In the genomic region with DNA sequence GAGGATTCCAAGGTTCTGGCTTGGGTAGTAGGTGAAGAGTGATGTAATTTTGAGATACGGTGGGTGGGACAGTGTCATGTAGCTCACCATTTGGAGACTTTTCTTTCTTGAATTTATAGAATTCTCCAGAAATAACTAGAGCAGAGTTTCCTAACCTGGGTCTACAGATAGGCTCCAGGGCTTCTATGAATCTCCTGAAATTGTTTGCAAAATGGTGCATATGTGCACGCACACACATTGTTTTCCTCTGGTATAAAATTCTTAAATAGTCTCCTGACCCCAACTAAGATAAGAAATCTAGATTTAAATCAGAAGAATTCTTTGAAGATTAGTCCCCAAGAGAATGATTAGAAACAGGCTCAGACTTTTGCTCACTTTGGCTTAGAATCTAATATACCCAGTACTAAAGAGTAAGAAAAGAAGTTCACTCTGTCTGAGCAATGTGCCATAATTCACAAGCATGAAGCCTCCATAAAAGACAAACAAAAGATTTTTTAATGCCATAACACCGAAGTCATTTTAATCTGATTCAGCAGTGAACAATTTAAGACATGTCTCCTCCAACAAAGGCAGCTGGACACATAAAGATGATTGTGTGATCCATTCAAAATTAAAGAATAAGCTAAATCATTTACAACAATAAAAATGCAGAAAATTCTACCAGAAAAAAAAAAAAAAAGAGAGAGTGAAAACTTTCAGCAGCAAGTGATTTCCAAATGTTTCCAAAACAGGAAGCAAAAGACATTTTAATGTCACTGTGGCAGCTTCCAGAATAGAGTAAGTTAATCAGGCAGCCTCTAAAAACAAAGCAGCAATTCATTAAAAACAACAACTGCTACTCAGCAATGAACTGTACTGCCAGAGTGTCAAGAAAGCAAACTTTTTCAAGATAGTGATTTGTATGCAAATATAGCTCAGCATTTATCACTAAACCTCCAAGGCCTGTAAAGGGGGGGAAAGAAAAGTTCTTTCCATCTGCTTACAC, we compare ENCODE assay signal across 13 cellular contexts.
DNase-seq lines count a peak whose midpoint lies in the region; ATAC-seq, FAIRE-seq and TF ChIP-seq lines count a peak whose summit lies in the region.
"Had no signal": no experiment of that assay in that cellular context is flagged by ENCODE, and none has a peak within 500 bp of the region (broad histone marks: within the 10 kb centered on the region; RNA-seq: fewer than 3 reads in every experiment).

No MANE protein-coding gene starts in this region.

- no peak for ATAC-seq in activated CD4-positive, alpha-beta T cell treated with anti-CD3 and anti-CD28 coated beads for 36 hours
- ATAC-seq in HG03095 (IDR thresholded peaks at IDR 0.05; ENCODE audit: unreplicated experiment), result no peak

- no peaks in the 10 kb centered on the region for H3K27me3 Mint-ChIP-seq in activated CD4-positive, alpha-beta T cell treated with anti-CD3 and anti-CD28 coated beads for 36 hours

- no peak overlapping the region for H3K9ac ChIP-seq in Loucy (ENCODE audit: low read depth, low read length, poor library complexity, severe bottlenecking)

- H3K4me3 ChIP-seq in Loucy (ENCODE audit: low read length, poor library complexity, severe bottlenecking) (no peak overlapping the region), WERI-Rb-1 (ENCODE audit: low read depth, low read length) (no peak overlapping the region)
- H3K4me3 ChIP-seq: SJSA1 had no signal

- H3K36me3 ChIP-seq in Loucy (ENCODE audit: insufficient read depth, low read length), result no peaks in the 10 kb centered on the region
- no peaks in the 10 kb centered on the region for H3K36me3 ChIP-seq in WERI-Rb-1
- H3K36me3 ChIP-seq: SJSA1 had no signal

- no peaks in the 10 kb centered on the region for H3K9me2 ChIP-seq in Loucy (replicated peaks; ENCODE audit: low read depth, low read length)

- CTCF ChIA-PET in activated CD4-positive, alpha-beta T cell treated with anti-CD3 and anti-CD28 coated beads for 36 hours (lab: Charles Lee), result interaction anchor here (0.6 to 1.7 kb wide), 4 partner anchors 12 to 259 kb away, joined by 3 to 4 read pairs (median 4); no protein-coding TSS in a partner anchor

- POLR2A ChIA-PET in activated CD4-positive, alpha-beta T cell treated with anti-CD3 and anti-CD28 coated beads for 36 hours (lab: Charles Lee), result no interaction called here

- peaks cover 15% of the 10 kb centered on the region for H3K36me3 Mint-ChIP-seq in activated CD4-positive, alpha-beta T cell treated with anti-CD3 and anti-CD28 coated beads for 36 hours (ENCODE audit: low read depth)

- intact Hi-C loops in activated CD4-positive, alpha-beta T cell treated with anti-CD3 and anti-CD28 coated beads for 36 hours (cut with DNase I, micrococcal nuclease), result loop anchor here in 1 of 2 experiments (2.0 kb wide), 1 partner anchor 23 kb away; no protein-coding TSS in a partner anchor

- H3K9me3 Mint-ChIP-seq in activated CD4-positive, alpha-beta T cell treated with anti-CD3 and anti-CD28 coated beads for 36 hours (ENCODE audit: low read depth), result no peaks in the 10 kb centered on the region

- no peak overlapping the region for H3K27ac ChIP-seq in WERI-Rb-1
- H3K27ac ChIP-seq: SJSA1 had no signal

- no peaks in the 10 kb centered on the region for H4K20me1 ChIP-seq in Loucy (ENCODE audit: insufficient read depth, low read length, poor library complexity, severe bottlenecking)

- no peaks in the 10 kb centered on the region for H3K79me2 ChIP-seq in Loucy (ENCODE audit: insufficient read depth, low read length)

- no peak overlapping the region for H3K4me3 Mint-ChIP-seq in activated CD4-positive, alpha-beta T cell treated with anti-CD3 and anti-CD28 coated beads for 36 hours

- peak overlapping the region; percentile 70 for H3K27ac Mint-ChIP-seq in activated CD4-positive, alpha-beta T cell treated with anti-CD3 and anti-CD28 coated beads for 36 hours

- H3K4me1 Mint-ChIP-seq in activated CD4-positive, alpha-beta T cell treated with anti-CD3 and anti-CD28 coated beads for 36 hours, result peaks cover 87% of the 10 kb centered on the region

- no peak overlapping the region for H3K4me2 ChIP-seq in Loucy (ENCODE audit: low read depth, low read length, poor library complexity, severe bottlenecking)

- no peaks in the 10 kb centered on the region for H3F3A ChIP-seq in Loucy (ENCODE audit: low read depth)

- peak overlapping the region; percentile 53; the same call in 1 of the 2 replicates for H2AFZ ChIP-seq in Loucy (ENCODE audit: low read length)

- H3K9me3 ChIP-seq in Loucy (ENCODE audit: insufficient read depth, low read depth, low read length) (no peaks in the 10 kb centered on the region), WERI-Rb-1 (ENCODE audit: severe bottlenecking) (no peaks in the 10 kb centered on the region)
- H3K9me3 ChIP-seq: SJSA1 had no signal

- peaks cover 17% of the 10 kb centered on the region for H3K4me1 ChIP-seq in Loucy (ENCODE audit: insufficient read depth, low read length, poor library complexity, severe bottlenecking)
- H3K4me1 ChIP-seq: SJSA1 had no signal

- TF ChIP-seq CTCF in Loucy (conservative IDR thresholded peaks at IDR 0.05; ENCODE audit: low read length) (no peak), WERI-Rb-1 (IDR thresholded peaks at IDR 0.05; ENCODE audit: low read depth, low read length) (no peak)

- DNase-seq in activated CD4-positive, alpha-beta T cell treated with anti-CD3 and anti-CD28 coated beads for 36 hours, result no peak
- no peak for DNase-seq in activated CD4-positive, alpha-beta T cell treated with anti-CD3 and anti-CD28 coated beads for 4 hours
- DNase-seq in pons (ENCODE audit: low spot score) (peak; percentile 37), WERI-Rb-1 (no peak), Ammon's horn (ENCODE audit: low spot score) (no peak)
- DNase-seq: anterior cingulate cortex, dermis blood vessel endothelial cell, NCI-H1048 had no signal

- FAIRE-seq in endometrium (lab: Jason Lieb, UNC), result peak; percentile 95
- FAIRE-seq: GM19239 had no signal

- H3K27me3 ChIP-seq in Loucy (ENCODE audit: insufficient read depth, low read length, poor library complexity, severe bottlenecking) (no peaks in the 10 kb centered on the region), WERI-Rb-1 (ENCODE audit: insufficient read depth, low read depth, severe bottlenecking) (no peaks in the 10 kb centered on the region)
- H3K27me3 ChIP-seq: SJSA1 had no signal
